In the genomic region with DNA sequence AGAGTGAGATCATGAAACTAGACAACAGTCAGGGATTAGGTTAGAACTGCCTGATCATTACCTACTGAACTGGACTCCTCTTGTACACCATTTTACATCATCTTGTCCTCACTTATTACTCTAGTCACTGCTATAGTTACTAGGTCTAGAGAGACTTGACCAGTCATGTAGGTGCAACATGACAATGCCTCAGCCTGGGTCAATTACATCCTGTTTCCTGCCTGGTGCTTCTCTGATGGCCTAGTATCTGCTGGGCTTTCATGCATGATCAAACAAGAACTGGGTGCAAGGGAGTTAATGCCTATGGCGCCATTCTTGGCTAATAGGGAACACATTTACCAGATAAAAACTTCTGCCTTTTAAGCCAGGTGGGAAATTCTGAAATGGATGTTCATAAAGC, we compare ENCODE assay signal across 23 cellular contexts.
"Had no signal": no experiment of that assay in that cellular context is flagged by ENCODE, and none has a peak within 500 bp of the region (broad histone marks: within the 10 kb centered on the region; RNA-seq: fewer than 3 reads in every experiment).

No MANE protein-coding gene starts in this region.

- H3K4me3 ChIP-seq: dorsolateral prefrontal cortex, esophagus muscularis mucosa, gastroesophageal sphincter, lung, mucosa of descending colon, spleen, thoracic aorta, transverse colon had no signal

- H3K4me1 ChIP-seq: esophagus muscularis mucosa, gastroesophageal sphincter, spleen, transverse colon had no signal

- H3K27ac ChIP-seq: dorsolateral prefrontal cortex, esophagus muscularis mucosa, gastroesophageal sphincter, neutrophil, spleen, thoracic aorta, transverse colon had no signal

- H3K9me3 ChIP-seq: esophagus muscularis mucosa, gastroesophageal sphincter, mucosa of descending colon, neutrophil, spleen, thoracic aorta, transverse colon had no signal

- DNase-seq: cortex of kidney; dorsolateral prefrontal cortex; effector CD8-positive, alpha-beta T cell; glutamatergic neuron; islet precursor cell; left cardiac atrium; left ventricle myocardium superior; mucosa of descending colon; naive thymus-derived CD8-positive, alpha-beta T cell; posterior cingulate gyrus; spleen; stimulated activated CD4-positive, alpha-beta T cell treated with anti-CD3 and anti-CD28 coated beads, Interleukin-15, amount 100 ng/mL, for 24 hours; stimulated activated CD4-positive, alpha-beta T cell treated with anti-CD3 and anti-CD28 coated beads, Interleukin-1b, Interleukin-23, amount 100 ng/mL, for 48 hours; stimulated activated CD4-positive, alpha-beta T cell treated with anti-CD3 and anti-CD28 coated beads, Interleukin-4, amount 100 ng/mL, for 24 hours; stimulated activated naive B cell treated with anti-CD40 and anti-IgM and Interleukin-4, amounts not matched to agents 10 μg/mL and 1 μg/mL and 100 μg/mL, for 72 hours; stimulated activated naive CD8-positive, alpha-beta T cell treated with anti-CD3 and anti-CD28 coated beads, Interleukin-15, amount 100 ng/mL, for 72 hours; transverse colon had no signal

- ATAC-seq: gastroesophageal sphincter; left cardiac atrium; left ventricle myocardium superior; mucosa of descending colon; naive thymus-derived CD8-positive, alpha-beta T cell; sciatic nerve; stimulated activated naive B cell treated with anti-CD40 and anti-IgM and Interleukin-4, amounts not matched to agents 10 μg/mL and 1 μg/mL and 100 μg/mL, for 72 hours; stimulated activated naive CD8-positive, alpha-beta T cell treated with anti-CD3 and anti-CD28 coated beads, Interleukin-15, amount 100 ng/mL, for 72 hours had no signal

- H3K36me3 ChIP-seq: esophagus muscularis mucosa, gastroesophageal sphincter, neutrophil, spleen, thoracic aorta, transverse colon had no signal

- H3K27me3 ChIP-seq: dorsolateral prefrontal cortex, esophagus muscularis mucosa, gastroesophageal sphincter, neutrophil, spleen, transverse colon had no signal
